ENCODE assay signal across 8 cellular contexts in genomic region chr10:37976091-37976879, GRCh38. TPM values are rescaled to one million over a fixed set of nuclear protein-coding genes. Genes with fewer than 3 reads are reported as not detected.
DNase-seq lines count a peak whose midpoint lies in the region; ATAC-seq, FAIRE-seq and TF ChIP-seq lines count a peak whose summit lies in the region.

Gene ZNF25 (minus strand): TSS chr10:37976647. CDS start chr10:37971722, 4,925 bp downstream.

- peaks cover 12% of the 10 kb centered on the region for H3K4me1 ChIP-seq in upper lobe of right lung

- POLR2A ChIA-PET in T-cell (lab: Charles Lee) = interaction anchor here (0.6 to 1.6 kb wide), 6 partner anchors 34 to 426 kb away, joined by 3 to 9 read pairs (median 4); partner anchors contain the start of gene ZNF33A (in 2 of the 2)

- peaks cover 26 to 31% (median 31%) of the 10 kb centered on the region in 3 donors for H3K4me1 Mint-ChIP-seq in T-cell

- TF ChIP-seq CTCF in upper lobe of right lung (IDR thresholded peaks at IDR 0.05) = peak; percentile 82

- ATAC-seq in HG02852 (IDR thresholded peaks at IDR 0.05; ENCODE audit: unreplicated experiment) = peak; percentile 93
- peak; percentile 89 to 92 (median 90) for ATAC-seq in T-cell (replicated peaks in 1 of 4)
- ATAC-seq in left cardiac atrium = peak; percentile 98
- peak; percentile 98 for ATAC-seq in upper lobe of right lung

- CTCF ChIA-PET in T-cell (lab: Charles Lee) = interaction anchor here (0.6 to 1.9 kb wide), 14 partner anchors 11 to 426 kb away, joined by 3 to 43 read pairs (median 4); partner anchors contain the start of genes ZNF33A (in 1 of the 2) and ZNF37A (in 1 of the 2)

- no peaks in the 10 kb centered on the region for H3K27me3 Mint-ChIP-seq in T-cell

- FAIRE-seq in GM12892 (lab: Jason Lieb, UNC) = peak; percentile 96

- intact Hi-C loops in left cardiac atrium (cut with DNase I) = loop anchor here in 1 of 2 donors (1.0 kb wide), 1 partner anchor 34 kb away; the partner anchor contains the start of gene ZNF33A
- intact Hi-C loops in posterior vena cava (cut with DNase I) = no loop called here
- intact Hi-C loops in upper lobe of right lung (cut with DNase I) = no loop called here

- H3K9me3 ChIP-seq in upper lobe of right lung = no peaks in the 10 kb centered on the region

- DNase-seq in GM12892 (ENCODE audit: insufficient read length) = peak; percentile 88
- peak; percentile 98 for DNase-seq in NCI-H1436 treated with DMSO at 0.1 percent for 48 hours (lab: John Stamatoyannopoulos, UW)
- DNase-seq in T-cell = peak; percentile 90 to 98 (median 96)
- peak; percentile 99 for DNase-seq in amniotic stem cell (lab: John Stamatoyannopoulos, UW)
- peak; percentile 99 for DNase-seq in left cardiac atrium
- peak; percentile 99 for DNase-seq in posterior vena cava (ENCODE audit: low spot score)
- DNase-seq in upper lobe of right lung = peak; percentile 99

- H3K4me3 ChIP-seq in upper lobe of right lung = peak within 1 kb of the TSS; percentile 94

- peak; percentile 67 for TF ChIP-seq POLR2A in GM12892 (IDR thresholded peaks at IDR 0.05; ENCODE audit: low read depth, low read length)

- no peaks in the 10 kb centered on the region for H3K27me3 ChIP-seq in upper lobe of right lung

- peak within 1 kb of the TSS; percentile 77 to 92 (median 86) for H3K4me3 Mint-ChIP-seq in T-cell

- peak within 1 kb of the TSS; percentile 93 to 97 for H3K27ac Mint-ChIP-seq in T-cell

- no peaks in the 10 kb centered on the region for H3K36me3 ChIP-seq in upper lobe of right lung

- no peaks in the 10 kb centered on the region for H3K9me3 Mint-ChIP-seq in T-cell

- peaks cover 9% of the 10 kb centered on the region for H3K36me3 Mint-ChIP-seq in T-cell

- H3K27ac ChIP-seq in upper lobe of right lung = peak within 1 kb of the TSS; percentile 99

RNA-seq across cellular contexts. Expression of gene ZNF25, which starts in this region (rescaled TPM):
- polyA plus RNA-seq in GM12892 (2012; ENCODE audit: missing spikeins) = 6.5 TPM
- total RNA-seq in T-cell (1 to 10 TPM; 8.0 to 9.3 (median 8.3) TPM), left cardiac atrium (10 to 100 TPM; 15.4 to 19.3 TPM), posterior vena cava (10 to 100 TPM; 20.5 to 26.1 TPM), upper lobe of right lung (11.5 TPM)

Comparison
In these comparisons a context has a peak if more than half of its experiments do, and no peak if none do; other contexts are left out.
1. Peak in every context shown above with its lines: DNase-seq, ATAC-seq, H3K4me3 ChIP-seq and H3K27ac ChIP-seq.